In the genomic region with DNA sequence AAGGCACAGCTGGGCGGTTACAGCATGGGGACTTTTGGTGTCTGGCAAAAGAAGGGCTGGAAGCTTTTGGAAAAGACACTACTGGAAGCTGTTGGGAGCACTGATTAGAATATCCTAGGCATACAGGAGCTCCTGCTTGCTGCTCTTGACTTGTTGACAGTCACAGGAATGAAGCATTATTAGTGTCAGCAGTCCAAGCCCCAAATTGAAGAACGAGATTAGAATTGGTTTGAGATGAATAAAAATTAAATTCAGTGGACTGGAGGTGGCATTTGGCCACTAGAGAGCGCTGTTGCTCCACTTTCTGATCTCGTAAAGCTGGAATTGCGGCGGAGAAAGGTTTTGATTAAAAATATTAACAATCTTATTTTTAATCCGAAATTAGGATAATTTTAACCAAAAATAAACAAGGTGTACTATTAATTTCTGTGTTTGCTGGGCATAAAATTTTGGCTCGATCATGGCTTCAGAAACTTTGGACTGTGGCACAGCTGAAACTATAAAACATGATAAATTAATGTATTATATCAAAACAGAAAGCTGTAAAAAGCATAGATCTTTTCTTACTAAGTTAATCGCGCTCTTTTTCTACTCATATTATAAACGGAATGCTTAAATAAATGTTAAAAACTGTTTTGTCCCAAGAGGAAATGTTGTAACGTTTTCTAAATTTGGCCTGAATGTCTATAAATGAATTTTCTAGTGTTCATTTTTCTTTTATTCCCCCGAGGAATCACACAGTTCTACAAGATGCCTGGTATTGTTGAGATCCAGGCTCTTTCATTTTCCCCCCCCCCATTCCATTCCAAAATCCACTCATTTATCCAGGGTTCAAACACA, we compare ENCODE assay signal across 8 cellular contexts. TPM values are rescaled to one million over a fixed set of nuclear protein-coding genes. Genes with fewer than 3 reads are reported as not detected.
DNase-seq lines count a peak whose midpoint lies in the region; ATAC-seq and TF ChIP-seq lines count a peak whose summit lies in the region.

No MANE protein-coding gene starts in this region.

- H3K9me3 Mint-ChIP-seq in CD4-positive, CD25-positive, alpha-beta regulatory T cell = peaks cover 0 to 16% (median 0%) of the 10 kb centered on the region in 7 donors
- H3K9me3 Mint-ChIP-seq in IgD-negative memory B cell = peaks cover 0 to 5% (median 0%) of the 10 kb centered on the region in 3 donors
- no peaks in the 10 kb centered on the region for H3K9me3 Mint-ChIP-seq in activated naive CD8-positive, alpha-beta T cell treated with anti-CD3 and anti-CD28 coated beads, Interleukin-2, amount 50 U/mL, for 24 hours

- H3K27me3 ChIP-seq in CD4-positive, CD25-positive, alpha-beta regulatory T cell (ENCODE audit: control insufficient read depth, insufficient read depth, low read length) = peaks cover 54% of the 10 kb centered on the region
- H3K27me3 ChIP-seq in right atrium auricular region = peaks cover 51 to 70% of the 10 kb centered on the region in 2 donors

- H3K36me3 ChIP-seq in CD4-positive, CD25-positive, alpha-beta regulatory T cell (ENCODE audit: control insufficient read depth, insufficient read depth, low read length) = no peaks in the 10 kb centered on the region
- no peaks in the 10 kb centered on the region for H3K36me3 ChIP-seq in right atrium auricular region

- TF ChIP-seq CTCF in right atrium auricular region (IDR thresholded peaks at IDR 0.05) = peak; percentile 93 to 95

- peaks cover 0 to 2% of the 10 kb centered on the region in 2 experiments for H3K9me3 ChIP-seq in CD4-positive, CD25-positive, alpha-beta regulatory T cell (ENCODE audit: control insufficient read depth in 2 of 2, low read length in 2 of 2)
- no peaks in the 10 kb centered on the region for H3K9me3 ChIP-seq in right atrium auricular region

- H3K36me3 Mint-ChIP-seq in CD4-positive, CD25-positive, alpha-beta regulatory T cell = no peaks in the 10 kb centered on the region
- no peaks in the 10 kb centered on the region for H3K36me3 Mint-ChIP-seq in IgD-negative memory B cell
- no peaks in the 10 kb centered on the region for H3K36me3 Mint-ChIP-seq in activated naive CD8-positive, alpha-beta T cell treated with anti-CD3 and anti-CD28 coated beads, Interleukin-2, amount 50 U/mL, for 24 hours (ENCODE audit: low read depth)

- H3K4me3 Mint-ChIP-seq in CD4-positive, CD25-positive, alpha-beta regulatory T cell = peak overlapping the region in 3 of 4 donors; percentile 4 to 81 (median 35)
- peak overlapping the region in 2 of 4 donors; percentile 70 to 75 for H3K4me3 Mint-ChIP-seq in IgD-negative memory B cell
- no peak overlapping the region for H3K4me3 Mint-ChIP-seq in activated naive CD8-positive, alpha-beta T cell treated with anti-CD3 and anti-CD28 coated beads, Interleukin-2, amount 50 U/mL, for 24 hours

- ATAC-seq in CD4-positive, CD25-positive, alpha-beta regulatory T cell (ENCODE audit: low read depth in 2 of 2) = no peak
- no peak for ATAC-seq in SK-N-SH treated with all-trans-retinoic acid at 6 μM for 48 hours
- ATAC-seq in activated naive CD8-positive, alpha-beta T cell treated with anti-CD3 and anti-CD28 coated beads, Interleukin-2, amount 50 U/mL, for 24 hours = no peak
- ATAC-seq in HG02588 (IDR thresholded peaks at IDR 0.05; ENCODE audit: unreplicated experiment) = no peak
- ATAC-seq in HG02938 (IDR thresholded peaks at IDR 0.05; ENCODE audit: unreplicated experiment) = no peak

- H3K27me3 Mint-ChIP-seq in CD4-positive, CD25-positive, alpha-beta regulatory T cell = peaks cover 77% of the 10 kb centered on the region
- peaks cover 65% of the 10 kb centered on the region for H3K27me3 Mint-ChIP-seq in IgD-negative memory B cell
- peaks cover 77% of the 10 kb centered on the region for H3K27me3 Mint-ChIP-seq in activated naive CD8-positive, alpha-beta T cell treated with anti-CD3 and anti-CD28 coated beads, Interleukin-2, amount 50 U/mL, for 24 hours

- H3K4me1 Mint-ChIP-seq in CD4-positive, CD25-positive, alpha-beta regulatory T cell = peaks cover 7 to 43% (median 26%) of the 10 kb centered on the region in 4 donors
- peaks cover 3 to 12% (median 6%) of the 10 kb centered on the region in 3 donors for H3K4me1 Mint-ChIP-seq in IgD-negative memory B cell
- H3K4me1 Mint-ChIP-seq in activated naive CD8-positive, alpha-beta T cell treated with anti-CD3 and anti-CD28 coated beads, Interleukin-2, amount 50 U/mL, for 24 hours = peaks cover 34% of the 10 kb centered on the region

- H3K27ac Mint-ChIP-seq in CD4-positive, CD25-positive, alpha-beta regulatory T cell = no peak overlapping the region
- peak overlapping the region; percentile 77 to 99 (median 77) for H3K27ac Mint-ChIP-seq in IgD-negative memory B cell
- no peak overlapping the region for H3K27ac Mint-ChIP-seq in activated naive CD8-positive, alpha-beta T cell treated with anti-CD3 and anti-CD28 coated beads, Interleukin-2, amount 50 U/mL, for 24 hours

- peak; percentile 52 to 67 (median 62) for DNase-seq in CD4-positive, CD25-positive, alpha-beta regulatory T cell
- peak; percentile 73 for DNase-seq in activated naive CD8-positive, alpha-beta T cell treated with anti-CD3 and anti-CD28 coated beads, Interleukin-2, amount 50 U/mL, for 24 hours
- DNase-seq in right atrium auricular region (ENCODE audit: low spot score) (peak; percentile 73), smooth muscle cell of the brain vasculature (ENCODE audit: low read depth, low spot score) (peak; percentile 36)

- H3K4me1 ChIP-seq in CD4-positive, CD25-positive, alpha-beta regulatory T cell (ENCODE audit: control insufficient read depth, insufficient read depth, low read length, poor library complexity, severe bottlenecking) = peaks cover 40% of the 10 kb centered on the region
- peaks cover 0 to 36% of the 10 kb centered on the region in 2 donors for H3K4me1 ChIP-seq in right atrium auricular region

- H3K27ac ChIP-seq in CD4-positive, CD25-positive, alpha-beta regulatory T cell (ENCODE audit: insufficient read depth, low read length, poor library complexity, severe bottlenecking) = no peak overlapping the region
- H3K27ac ChIP-seq in right atrium auricular region = no peak overlapping the region

- H3K4me3 ChIP-seq in CD4-positive, CD25-positive, alpha-beta regulatory T cell (ENCODE audit: low read depth, low read length) = no peak overlapping the region
- H3K4me3 ChIP-seq in right atrium auricular region = no peak overlapping the region

TF ChIP-seq in SK-N-SH treated with all-trans-retinoic acid at 6 μM for 48 hours, 23 proteins besides CTCF, POLR2A, EP300 and RAD21:
- TF ChIP-seq TCF4 (CRISPR knock-in tag; IDR thresholded peaks at IDR 0.05; ENCODE audit: borderline replicate concordance) (0 out of 2 replicates have a peak, but pooled peaks have one; percentile 9), ZC3H10 (CRISPR knock-in tag; IDR thresholded peaks at IDR 0.05) (no peak)

RNA-seq across cellular contexts. Expression of gene HOXD8, which starts 2.4 kb away (rescaled TPM):
- not detected for total RNA-seq in CD4-positive, CD25-positive, alpha-beta regulatory T cell
- polyA plus RNA-seq in CD4-positive, CD25-positive, alpha-beta regulatory T cell = not detected
- not detected for polyA plus RNA-seq in IgD-negative memory B cell
- total RNA-seq in right atrium auricular region = 1 to 10 TPM in 1 of 2 donors, under 1 TPM in 1; 0.55 to 1.1 TPM

RNA-seq across cellular contexts. Expression of gene HOXD9, which starts 4.6 kb away (rescaled TPM):
- not detected for total RNA-seq in CD4-positive, CD25-positive, alpha-beta regulatory T cell
- polyA plus RNA-seq in CD4-positive, CD25-positive, alpha-beta regulatory T cell = not detected
- not detected for polyA plus RNA-seq in IgD-negative memory B cell
- total RNA-seq in right atrium auricular region = under 1 TPM in 1 of 2 donors, not detected in 1; 0.44 TPM

RNA-seq across cellular contexts. Expression of gene HOXD10, which starts 10.6 kb away (rescaled TPM):
- not detected for total RNA-seq in CD4-positive, CD25-positive, alpha-beta regulatory T cell
- polyA plus RNA-seq in CD4-positive, CD25-positive, alpha-beta regulatory T cell = not detected
- not detected for polyA plus RNA-seq in IgD-negative memory B cell
- total RNA-seq in right atrium auricular region = not detected

RNA-seq across cellular contexts. Expression of gene HOXD11, which starts 20.1 kb away (rescaled TPM):
- not detected for total RNA-seq in CD4-positive, CD25-positive, alpha-beta regulatory T cell
- polyA plus RNA-seq in CD4-positive, CD25-positive, alpha-beta regulatory T cell = not detected
- polyA plus RNA-seq in IgD-negative memory B cell = not detected
- not detected for total RNA-seq in right atrium auricular region

RNA-seq across cellular contexts. Expression of gene HOXD4, which starts 24.2 kb away (rescaled TPM):
- total RNA-seq in CD4-positive, CD25-positive, alpha-beta regulatory T cell = not detected
- not detected for polyA plus RNA-seq in CD4-positive, CD25-positive, alpha-beta regulatory T cell
- not detected for polyA plus RNA-seq in IgD-negative memory B cell
- total RNA-seq in right atrium auricular region = under 1 TPM in 1 of 2 donors, not detected in 1; 0.52 TPM

Comparison
In these comparisons a context has a peak if more than half of its experiments do, and no peak if none do; other contexts are left out.
1. H3K27ac Mint-ChIP-seq: peak in IgD-negative memory B cell (3 of 3); none in CD4-positive, CD25-positive, alpha-beta regulatory T cell (0 of 3) and activated naive CD8-positive, alpha-beta T cell treated with anti-CD3 and anti-CD28 coated beads, Interleukin-2, amount 50 U/mL, for 24 hours (single experiment).
2. Peak in every context shown above with its lines, with median percentiles within 50 percentile points of each other: DNase-seq.